Comparison of ENCODE assay signal across 8 cellular contexts in genomic region chr2:17877811-17878221, GRCh38. TPM values are rescaled to one million over a fixed set of nuclear protein-coding genes. Genes with fewer than 3 reads are reported as not detected.
DNase-seq lines count a peak whose midpoint lies in the region; ATAC-seq and TF ChIP-seq lines count a peak whose summit lies in the region.

No MANE protein-coding gene starts in this region.

- peak overlapping the region; percentile 75 to 94 for H3K4me3 Mint-ChIP-seq in CD14-positive monocyte

- H3K4me3 ChIP-seq in WERI-Rb-1 (ENCODE audit: low read depth, low read length) (peak overlapping the region; percentile 63), heart right ventricle (peak overlapping the region; percentile 40 to 85 (median 68)), sigmoid colon (peak overlapping the region; percentile 47 to 88 (median 69))

- intact Hi-C loops in CD14-positive monocyte (cut with micrococcal nuclease) = no loop called here
- intact Hi-C loops in heart right ventricle (cut with DNase I) = loop anchor here in 1 of 10 donors (10.0 kb wide), 1 partner anchor 197 kb away; no protein-coding TSS in a partner anchor
- intact Hi-C loops in sigmoid colon (cut with DNase I) = loop anchor here (2.0 to 5.0 kb wide), 3 partner anchors 99 to 269 kb away; partner anchors contain the start of gene SMC6

- WGBS in heart right ventricle, 2 donors = 3 to 4% methylated on average over 20 of the region's 20 CpGs
- WGBS in sigmoid colon, 2 donors = 1 to 2% methylated on average over 20 of the region's 20 CpGs

- H3K36me3 Mint-ChIP-seq in CD14-positive monocyte = peaks cover 0 to 9% of the 10 kb centered on the region in 2 donors

- H3K27ac ChIP-seq in WERI-Rb-1 = peak overlapping the region; percentile 62
- peak overlapping the region in 6 of 10 donors; percentile 16 to 65 (median 40) for H3K27ac ChIP-seq in heart right ventricle
- peak overlapping the region; percentile 67 to 79 (median 76) for H3K27ac ChIP-seq in sigmoid colon

- no peak for TF ChIP-seq EP300 in sigmoid colon (IDR thresholded peaks at IDR 0.05)

- no peak overlapping the region for H3K27ac Mint-ChIP-seq in CD14-positive monocyte

- H3K36me3 ChIP-seq in WERI-Rb-1 = peaks cover 6% of the 10 kb centered on the region
- H3K36me3 ChIP-seq in heart right ventricle = no peaks in the 10 kb centered on the region
- H3K36me3 ChIP-seq in sigmoid colon = no peaks in the 10 kb centered on the region

- TF ChIP-seq CTCF in CD14-positive monocyte (IDR thresholded peaks at IDR 0.05) (no peak), WERI-Rb-1 (IDR thresholded peaks at IDR 0.05; ENCODE audit: low read depth, low read length) (no peak), heart right ventricle (IDR thresholded peaks at IDR 0.05) (no peak), sigmoid colon (IDR thresholded peaks at IDR 0.05) (no peak)

- DNase-seq in CD14-positive monocyte (ENCODE audit: low spot score) = peak; percentile 54
- no peak for DNase-seq in WERI-Rb-1
- DNase-seq in heart right ventricle = peak; percentile 5 to 18
- no peak for DNase-seq in sigmoid colon
- no peak for DNase-seq in AML-193 (lab: John Stamatoyannopoulos, UW)
- DNase-seq in NCI-H1092 treated with DMSO at 0.1 percent for 48 hours (lab: John Stamatoyannopoulos, UW) = no peak

- H3K9me3 ChIP-seq in WERI-Rb-1 (ENCODE audit: severe bottlenecking) = no peaks in the 10 kb centered on the region
- H3K9me3 ChIP-seq in heart right ventricle = no peaks in the 10 kb centered on the region
- H3K9me3 ChIP-seq in sigmoid colon = no peaks in the 10 kb centered on the region

- peaks cover 19% of the 10 kb centered on the region for H3K4me1 Mint-ChIP-seq in CD14-positive monocyte

- H3K9me3 Mint-ChIP-seq in CD14-positive monocyte = peaks cover 0 to 22% (median 16%) of the 10 kb centered on the region in 7 donors

- peaks cover 67 to 81% (median 71%) of the 10 kb centered on the region in 3 donors for H3K27me3 Mint-ChIP-seq in CD14-positive monocyte (ENCODE audit: low read depth in 3 of 3)

- H3K4me1 ChIP-seq in heart right ventricle = peaks cover 4 to 23% (median 19%) of the 10 kb centered on the region in 9 donors
- peaks cover 0 to 23% (median 22%) of the 10 kb centered on the region in 4 donors for H3K4me1 ChIP-seq in sigmoid colon

- no peaks in the 10 kb centered on the region for H3K27me3 ChIP-seq in WERI-Rb-1 (ENCODE audit: insufficient read depth, low read depth, severe bottlenecking)
- peaks cover 0 to 74% (median 35%) of the 10 kb centered on the region in 7 donors for H3K27me3 ChIP-seq in heart right ventricle
- H3K27me3 ChIP-seq in sigmoid colon = peaks cover 0 to 7% (median 0%) of the 10 kb centered on the region in 3 donors

- ATAC-seq in GM19035 (IDR thresholded peaks at IDR 0.05; ENCODE audit: unreplicated experiment) (peak; percentile 24), HG03175 (IDR thresholded peaks at IDR 0.05; ENCODE audit: unreplicated experiment) (peak; percentile 36), heart right ventricle (peak in 3 of 8 donors; percentile 12 to 23 (median 20))

- no peak for TF ChIP-seq POLR2A in sigmoid colon (IDR thresholded peaks at IDR 0.05)

RNA-seq across cellular contexts. Expression of gene KCNS3, which starts 0.7 kb away (rescaled TPM):
- not detected for polyA plus RNA-seq in CD14-positive monocyte
- total RNA-seq in heart right ventricle = 1 to 10 TPM; 1.5 to 3.8 (median 2.9) TPM
- polyA plus RNA-seq in heart right ventricle = 1 to 10 TPM; 2.0 to 2.1 TPM
- 10 to 100 TPM; 13.2 to 96.3 (median 24.5) TPM for total RNA-seq in sigmoid colon
- 10 to 100 TPM in 2 of 3 donors, 1 to 10 TPM in 1; 4.2 to 16.2 (median 13.9) TPM for polyA plus RNA-seq in sigmoid colon

Comparison
In these comparisons a context has a peak if more than half of its experiments do, and no peak if none do; other contexts are left out.
1. DNase-seq: peak in CD14-positive monocyte (single experiment) and heart right ventricle (2 of 2); none in WERI-Rb-1 (single experiment), sigmoid colon (single experiment), AML-193 (0 of 2) and NCI-H1092 treated with DMSO at 0.1 percent for 48 hours (single experiment).
2. Peak in every context shown above with its lines, with median percentiles within 50 percentile points of each other: H3K27ac ChIP-seq and H3K4me3 ChIP-seq.